In genomic region chr1:154999651-155000474, GRCh38 we compare ENCODE assay signal across 1 cellular context.
A peak's percentile ranks its signal among the peaks of the same experiment; 100 is the strongest.
TF ChIP-seq lines count a peak whose summit lies in the region.

No MANE protein-coding gene starts in this region.

TF ChIP-seq in HepG2, 621 proteins besides CTCF, POLR2A, EP300 and RAD21 (continued from another document and continues in another):
- TF ChIP-seq AGO2 (optimal IDR thresholded peaks at IDR 0.05; ENCODE audit: low read depth, low read length) (peak; percentile 43), ZBTB1 (CRISPR knock-in tag; IDR thresholded peaks at IDR 0.05; ENCODE audit: borderline replicate concordance) (no peak), MAZ (IDR thresholded peaks at IDR 0.05; ENCODE audit: borderline replicate concordance, low read depth, low read length) (peak; percentile 55), MAZ (CRISPR knock-in tag; IDR thresholded peaks at IDR 0.05; ENCODE audit: low read depth) (no peak; the same call in 1 of the 2 replicates), RELA (CRISPR knock-in tag; IDR thresholded peaks at IDR 0.05) (no peak), CEBPG (CRISPR knock-in tag; IDR thresholded peaks at IDR 0.05) (no peak), KDM6A (CRISPR knock-in tag; IDR thresholded peaks at IDR 0.05; ENCODE audit: low read depth) (no peak), IKZF1 (IDR thresholded peaks at IDR 0.05) (no peak), ARID3A (IDR thresholded peaks at IDR 0.05; ENCODE audit: low read depth, low read length) (no peak), ZNF234 (CRISPR knock-in tag; conservative IDR thresholded peaks at IDR 0.05) (0 out of 2 replicates have a peak, but pooled peaks have one; percentile 83), ZNF878 (CRISPR knock-in tag; IDR thresholded peaks at IDR 0.05) (0 out of 2 replicates have a peak, but pooled peaks have one; percentile 34), STAT5B (CRISPR knock-in tag; IDR thresholded peaks at IDR 0.05) (no peak), ZNF20 (CRISPR knock-in tag; IDR thresholded peaks at IDR 0.05) (0 out of 2 replicates have a peak, but pooled peaks have one; percentile 45), SP2 (CRISPR knock-in tag; IDR thresholded peaks at IDR 0.05) (0 out of 2 replicates have a peak, but pooled peaks have one; percentile 36), PLRG1 (conservative IDR thresholded peaks at IDR 0.05) (no peak), ZZZ3 (CRISPR knock-in tag; IDR thresholded peaks at IDR 0.05; ENCODE audit: borderline replicate concordance) (no peak), ZBTB21 (CRISPR knock-in tag; IDR thresholded peaks at IDR 0.05) (no peak), ATF2 (CRISPR knock-in tag; IDR thresholded peaks at IDR 0.05) (no peak), BCL3 (CRISPR knock-in tag; IDR thresholded peaks at IDR 0.05) (0 out of 2 replicates have a peak, but pooled peaks have one; percentile 59), ZNF563 (CRISPR knock-in tag; IDR thresholded peaks at IDR 0.05) (0 out of 2 replicates have a peak, but pooled peaks have one; percentile 35), ZNF546 (CRISPR knock-in tag; conservative IDR thresholded peaks at IDR 0.05) (no peak), MTERF4 (CRISPR knock-in tag; IDR thresholded peaks at IDR 0.05) (peak; percentile 62; the same call in 1 of the 2 replicates), PHF20 (CRISPR knock-in tag; IDR thresholded peaks at IDR 0.05) (no peak), HOMEZ (CRISPR knock-in tag; IDR thresholded peaks at IDR 0.05; ENCODE audit: low read depth) (no peak), SP1 (IDR thresholded peaks at IDR 0.05) (no peak), SP1 (CRISPR knock-in tag; IDR thresholded peaks at IDR 0.05) (peak; percentile 32; the same call in 1 of the 2 replicates), JARID2 (CRISPR knock-in tag; IDR thresholded peaks at IDR 0.05; ENCODE audit: insufficient replicate concordance) (no peak), PAX8 (CRISPR knock-in tag; IDR thresholded peaks at IDR 0.05; ENCODE audit: borderline replicate concordance) (no peak), HOXA3 (CRISPR knock-in tag; IDR thresholded peaks at IDR 0.05) (no peak; the same call in 1 of the 2 replicates), ZNF703 (CRISPR knock-in tag; IDR thresholded peaks at IDR 0.05; ENCODE audit: borderline replicate concordance) (no peak), BCL6 (CRISPR knock-in tag; IDR thresholded peaks at IDR 0.05) (no peak), ZMYM4 (CRISPR knock-in tag; IDR thresholded peaks at IDR 0.05) (no peak), MXI1 (IDR thresholded peaks at IDR 0.05; ENCODE audit: borderline replicate concordance, low read depth, low read length) (peak; percentile 57; the same call in 1 of the 3 replicates), HDAC1 (CRISPR knock-in tag; IDR thresholded peaks at IDR 0.05) (peak; percentile 37; the same call in 1 of the 2 replicates)
- TF ChIP-seq, protein P1, sequence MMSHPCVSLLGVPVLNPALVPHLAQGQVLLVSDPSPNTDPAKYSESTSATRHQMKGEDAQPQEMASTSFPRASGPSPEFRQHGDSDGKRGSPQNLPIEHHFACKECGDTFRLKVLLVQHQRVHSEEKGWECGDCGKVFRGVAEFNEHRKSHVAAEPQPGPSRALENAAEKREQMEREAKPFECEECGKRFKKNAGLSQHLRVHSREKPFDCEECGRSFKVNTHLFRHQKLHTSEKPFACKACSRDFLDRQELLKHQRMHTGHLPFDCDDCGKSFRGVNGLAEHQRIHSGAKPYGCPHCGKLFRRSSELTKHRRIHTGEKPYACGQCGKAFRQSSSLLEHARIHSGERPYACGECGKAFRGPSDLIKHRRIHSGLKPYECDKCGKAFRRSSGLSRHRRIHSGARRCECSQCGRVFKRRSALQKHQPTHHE (CRISPR knock-in tag; IDR thresholded peaks at IDR 0.05; ENCODE audit: borderline replicate concordance), result no peak; the same call in 1 of the 2 replicates
- TF ChIP-seq, protein P2, sequence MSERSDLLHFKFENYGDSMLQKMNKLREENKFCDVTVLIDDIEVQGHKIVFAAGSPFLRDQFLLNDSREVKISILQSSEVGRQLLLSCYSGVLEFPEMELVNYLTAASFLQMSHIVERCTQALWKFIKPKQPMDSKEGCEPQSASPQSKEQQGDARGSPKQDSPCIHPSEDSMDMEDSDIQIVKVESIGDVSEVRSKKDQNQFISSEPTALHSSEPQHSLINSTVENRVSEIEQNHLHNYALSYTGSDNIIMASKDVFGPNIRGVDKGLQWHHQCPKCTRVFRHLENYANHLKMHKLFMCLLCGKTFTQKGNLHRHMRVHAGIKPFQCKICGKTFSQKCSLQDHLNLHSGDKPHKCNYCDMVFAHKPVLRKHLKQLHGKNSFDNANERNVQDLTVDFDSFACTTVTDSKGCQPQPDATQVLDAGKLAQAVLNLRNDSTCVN (CRISPR knock-in tag; IDR thresholded peaks at IDR 0.05; ENCODE audit: borderline replicate concordance), result no peak
- TF ChIP-seq, protein P3, sequence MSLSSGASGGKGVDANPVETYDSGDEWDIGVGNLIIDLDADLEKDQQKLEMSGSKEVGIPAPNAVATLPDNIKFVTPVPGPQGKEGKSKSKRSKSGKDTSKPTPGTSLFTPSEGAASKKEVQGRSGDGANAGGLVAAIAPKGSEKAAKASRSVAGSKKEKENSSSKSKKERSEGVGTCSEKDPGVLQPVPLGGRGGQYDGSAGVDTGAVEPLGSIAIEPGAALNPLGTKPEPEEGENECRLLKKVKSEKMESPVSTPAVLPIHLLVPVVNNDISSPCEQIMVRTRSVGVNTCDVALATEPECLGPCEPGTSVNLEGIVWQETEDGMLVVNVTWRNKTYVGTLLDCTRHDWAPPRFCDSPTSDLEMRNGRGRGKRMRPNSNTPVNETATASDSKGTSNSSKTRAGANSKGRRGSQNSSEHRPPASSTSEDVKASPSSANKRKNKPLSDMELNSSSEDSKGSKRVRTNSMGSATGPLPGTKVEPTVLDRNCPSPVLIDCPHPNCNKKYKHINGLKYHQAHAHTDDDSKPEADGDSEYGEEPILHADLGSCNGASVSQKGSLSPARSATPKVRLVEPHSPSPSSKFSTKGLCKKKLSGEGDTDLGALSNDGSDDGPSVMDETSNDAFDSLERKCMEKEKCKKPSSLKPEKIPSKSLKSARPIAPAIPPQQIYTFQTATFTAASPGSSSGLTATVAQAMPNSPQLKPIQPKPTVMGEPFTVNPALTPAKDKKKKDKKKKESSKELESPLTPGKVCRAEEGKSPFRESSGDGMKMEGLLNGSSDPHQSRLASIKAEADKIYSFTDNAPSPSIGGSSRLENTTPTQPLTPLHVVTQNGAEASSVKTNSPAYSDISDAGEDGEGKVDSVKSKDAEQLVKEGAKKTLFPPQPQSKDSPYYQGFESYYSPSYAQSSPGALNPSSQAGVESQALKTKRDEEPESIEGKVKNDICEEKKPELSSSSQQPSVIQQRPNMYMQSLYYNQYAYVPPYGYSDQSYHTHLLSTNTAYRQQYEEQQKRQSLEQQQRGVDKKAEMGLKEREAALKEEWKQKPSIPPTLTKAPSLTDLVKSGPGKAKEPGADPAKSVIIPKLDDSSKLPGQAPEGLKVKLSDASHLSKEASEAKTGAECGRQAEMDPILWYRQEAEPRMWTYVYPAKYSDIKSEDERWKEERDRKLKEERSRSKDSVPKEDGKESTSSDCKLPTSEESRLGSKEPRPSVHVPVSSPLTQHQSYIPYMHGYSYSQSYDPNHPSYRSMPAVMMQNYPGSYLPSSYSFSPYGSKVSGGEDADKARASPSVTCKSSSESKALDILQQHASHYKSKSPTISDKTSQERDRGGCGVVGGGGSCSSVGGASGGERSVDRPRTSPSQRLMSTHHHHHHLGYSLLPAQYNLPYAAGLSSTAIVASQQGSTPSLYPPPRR (CRISPR knock-in tag; IDR thresholded peaks at IDR 0.05; ENCODE audit: borderline replicate concordance), result no peak
- TF ChIP-seq, protein P4, sequence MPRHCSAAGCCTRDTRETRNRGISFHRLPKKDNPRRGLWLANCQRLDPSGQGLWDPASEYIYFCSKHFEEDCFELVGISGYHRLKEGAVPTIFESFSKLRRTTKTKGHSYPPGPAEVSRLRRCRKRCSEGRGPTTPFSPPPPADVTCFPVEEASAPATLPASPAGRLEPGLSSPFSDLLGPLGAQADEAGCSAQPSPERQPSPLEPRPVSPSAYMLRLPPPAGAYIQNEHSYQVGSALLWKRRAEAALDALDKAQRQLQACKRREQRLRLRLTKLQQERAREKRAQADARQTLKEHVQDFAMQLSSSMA (CRISPR knock-in tag; IDR thresholded peaks at IDR 0.05), result no peak
- TF ChIP-seq, protein P5, sequence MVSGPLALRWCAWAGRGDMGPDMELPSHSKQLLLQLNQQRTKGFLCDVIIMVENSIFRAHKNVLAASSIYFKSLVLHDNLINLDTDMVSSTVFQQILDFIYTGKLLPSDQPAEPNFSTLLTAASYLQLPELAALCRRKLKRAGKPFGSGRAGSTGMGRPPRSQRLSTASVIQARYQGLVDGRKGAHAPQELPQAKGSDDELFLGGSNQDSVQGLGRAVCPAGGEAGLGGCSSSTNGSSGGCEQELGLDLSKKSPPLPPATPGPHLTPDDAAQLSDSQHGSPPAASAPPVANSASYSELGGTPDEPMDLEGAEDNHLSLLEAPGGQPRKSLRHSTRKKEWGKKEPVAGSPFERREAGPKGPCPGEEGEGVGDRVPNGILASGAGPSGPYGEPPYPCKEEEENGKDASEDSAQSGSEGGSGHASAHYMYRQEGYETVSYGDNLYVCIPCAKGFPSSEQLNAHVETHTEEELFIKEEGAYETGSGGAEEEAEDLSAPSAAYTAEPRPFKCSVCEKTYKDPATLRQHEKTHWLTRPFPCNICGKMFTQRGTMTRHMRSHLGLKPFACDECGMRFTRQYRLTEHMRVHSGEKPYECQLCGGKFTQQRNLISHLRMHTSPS (CRISPR knock-in tag; IDR thresholded peaks at IDR 0.05; ENCODE audit: low read depth), result no peak
- TF ChIP-seq, protein P6, sequence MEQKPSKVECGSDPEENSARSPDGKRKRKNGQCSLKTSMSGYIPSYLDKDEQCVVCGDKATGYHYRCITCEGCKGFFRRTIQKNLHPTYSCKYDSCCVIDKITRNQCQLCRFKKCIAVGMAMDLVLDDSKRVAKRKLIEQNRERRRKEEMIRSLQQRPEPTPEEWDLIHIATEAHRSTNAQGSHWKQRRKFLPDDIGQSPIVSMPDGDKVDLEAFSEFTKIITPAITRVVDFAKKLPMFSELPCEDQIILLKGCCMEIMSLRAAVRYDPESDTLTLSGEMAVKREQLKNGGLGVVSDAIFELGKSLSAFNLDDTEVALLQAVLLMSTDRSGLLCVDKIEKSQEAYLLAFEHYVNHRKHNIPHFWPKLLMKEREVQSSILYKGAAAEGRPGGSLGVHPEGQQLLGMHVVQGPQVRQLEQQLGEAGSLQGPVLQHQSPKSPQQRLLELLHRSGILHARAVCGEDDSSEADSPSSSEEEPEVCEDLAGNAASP (CRISPR knock-in tag; IDR thresholded peaks at IDR 0.05; ENCODE audit: borderline replicate concordance), result peak; percentile 53; the same call in 1 of the 2 replicates
- TF ChIP-seq, protein P7, sequence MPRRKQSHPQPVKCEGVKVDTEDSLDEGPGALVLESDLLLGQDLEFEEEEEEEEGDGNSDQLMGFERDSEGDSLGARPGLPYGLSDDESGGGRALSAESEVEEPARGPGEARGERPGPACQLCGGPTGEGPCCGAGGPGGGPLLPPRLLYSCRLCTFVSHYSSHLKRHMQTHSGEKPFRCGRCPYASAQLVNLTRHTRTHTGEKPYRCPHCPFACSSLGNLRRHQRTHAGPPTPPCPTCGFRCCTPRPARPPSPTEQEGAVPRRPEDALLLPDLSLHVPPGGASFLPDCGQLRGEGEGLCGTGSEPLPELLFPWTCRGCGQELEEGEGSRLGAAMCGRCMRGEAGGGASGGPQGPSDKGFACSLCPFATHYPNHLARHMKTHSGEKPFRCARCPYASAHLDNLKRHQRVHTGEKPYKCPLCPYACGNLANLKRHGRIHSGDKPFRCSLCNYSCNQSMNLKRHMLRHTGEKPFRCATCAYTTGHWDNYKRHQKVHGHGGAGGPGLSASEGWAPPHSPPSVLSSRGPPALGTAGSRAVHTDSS (CRISPR knock-in tag; conservative IDR thresholded peaks at IDR 0.05), result no peak
